In the genomic region with DNA sequence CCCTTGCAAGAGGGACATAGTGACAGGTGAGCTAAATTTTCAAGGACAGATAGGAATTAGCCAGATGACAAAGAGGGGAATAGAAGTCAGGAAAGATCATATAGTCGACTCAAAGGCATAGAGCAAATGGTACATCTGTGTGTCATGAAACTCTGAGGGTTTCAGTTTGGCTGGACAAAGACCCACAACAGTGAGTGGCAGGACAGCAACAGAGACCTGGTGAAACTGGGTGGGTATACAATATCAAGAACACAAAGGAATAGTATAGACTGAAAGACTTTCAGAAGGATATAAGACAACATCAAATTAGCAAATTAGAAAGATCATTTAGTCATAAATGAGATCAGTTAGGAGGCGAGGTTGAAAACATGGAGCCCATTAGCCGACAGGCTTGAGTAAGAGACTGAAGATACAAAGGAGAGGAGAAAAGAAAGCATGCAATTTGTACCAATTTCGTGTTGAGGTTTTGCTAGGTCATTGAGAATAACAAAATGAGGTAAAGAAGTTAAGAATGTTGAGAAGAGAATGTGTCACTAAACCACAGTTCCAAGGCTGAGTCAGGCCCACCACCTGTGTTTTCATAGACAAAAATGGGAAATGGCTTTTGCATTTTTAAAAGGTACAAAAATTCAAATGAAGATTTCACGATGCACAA, we compare ENCODE assay signal across 14 cellular contexts.
DNase-seq lines count a peak whose midpoint lies in the region; ATAC-seq, FAIRE-seq and TF ChIP-seq lines count a peak whose summit lies in the region.
"Had no signal": no experiment of that assay in that cellular context is flagged by ENCODE, and none has a peak within 500 bp of the region (broad histone marks: within the 10 kb centered on the region; RNA-seq: fewer than 3 reads in every experiment).

No MANE protein-coding gene starts in this region.

- no peak for ATAC-seq in natural killer cell treated with Interleukin-12 subunit alpha and Interleukin-12 subunit beta and Interleukin-15 and Interleukin-18, amount 100 ng/mL, for 72 hours
- ATAC-seq in HG02981 (IDR thresholded peaks at IDR 0.05; ENCODE audit: unreplicated experiment), result no peak
- no peak for ATAC-seq in GM18519 (IDR thresholded peaks at IDR 0.05; ENCODE audit: low FRiP score, unreplicated experiment)

- no peak overlapping the region for H4K91ac ChIP-seq in mesenchymal stem cell (ENCODE audit: low read length)

- no peaks in the 10 kb centered on the region for H3K4me1 Mint-ChIP-seq in natural killer cell treated with Interleukin-12 subunit alpha and Interleukin-12 subunit beta and Interleukin-15 and Interleukin-18, amount 100 ng/mL, for 72 hours (ENCODE audit: low read depth in 2 of 2)
- H3K4me1 Mint-ChIP-seq: CD8-positive, alpha-beta memory T cell; immature natural killer cell had no signal

- FAIRE-seq in H54 (lab: Jason Lieb, UNC), result peak; percentile 81

- no peak overlapping the region for H2BK120ac ChIP-seq in mesenchymal stem cell (ENCODE audit: low read depth, low read length)

- H3K36me3 Mint-ChIP-seq in natural killer cell treated with Interleukin-12 subunit alpha and Interleukin-12 subunit beta and Interleukin-15 and Interleukin-18, amount 100 ng/mL, for 72 hours, result no peaks in the 10 kb centered on the region
- H3K36me3 Mint-ChIP-seq: immature natural killer cell had no signal

- no peaks in the 10 kb centered on the region for H3K36me3 ChIP-seq in BJ (ENCODE audit: control insufficient read depth, insufficient read depth, low read length)
- H3K36me3 ChIP-seq in adipocyte (ENCODE audit: control insufficient read depth, insufficient read depth, low read length, severe bottlenecking), result no peaks in the 10 kb centered on the region
- no peaks in the 10 kb centered on the region for H3K36me3 ChIP-seq in mesenchymal stem cell (ENCODE audit: control insufficient read depth in 1 of 2, insufficient read depth in 2 of 2, low read depth in 1 of 2, low read length in 2 of 2)

- no peak overlapping the region for H3K27ac Mint-ChIP-seq in natural killer cell treated with Interleukin-12 subunit alpha and Interleukin-12 subunit beta and Interleukin-15 and Interleukin-18, amount 100 ng/mL, for 72 hours
- H3K27ac Mint-ChIP-seq: activated naive CD8-positive, alpha-beta T cell; CD8-positive, alpha-beta memory T cell; immature natural killer cell; T-helper 1 cell treated with Interleukin-12 subunit alpha and Interleukin-12 subunit beta and Interleukin-4 antibody, amounts not matched to agents 30 μg/mL and 1 μg/mL, for 36 hours had no signal

- no peak overlapping the region for H2AFZ ChIP-seq in mesenchymal stem cell (ENCODE audit: low read depth, low read length)

- H3K18ac ChIP-seq in mesenchymal stem cell (ENCODE audit: low read depth in 1 of 2, low read length in 2 of 2), result no peak overlapping the region

- peak; percentile 54 for DNase-seq in BJ (ENCODE audit: low read depth)
- peak; percentile 19 for DNase-seq in H54 (ENCODE audit: insufficient read length, low spot score)
- peak; percentile 34 for DNase-seq in adipocyte (ENCODE audit: low read depth)
- DNase-seq in mesenchymal stem cell, result peak; percentile 21
- no peak for DNase-seq in natural killer cell treated with Interleukin-12 subunit alpha and Interleukin-12 subunit beta and Interleukin-15 and Interleukin-18, amount 100 ng/mL, for 72 hours (ENCODE audit: low spot score)
- DNase-seq in activated naive CD4-positive, alpha-beta T cell treated with Interleukin-2 at 50 U/mL for 16 hours, result no peak
- DNase-seq: activated CD4-positive, alpha-beta T cell treated with anti-CD3 and anti-CD28 coated beads, Interleukin-2, amount 50 U/mL, for 4 hours; CD8-positive, alpha-beta memory T cell; immature natural killer cell; retina had no signal

- peak overlapping the region; percentile 9 for H3K27ac ChIP-seq in mesenchymal stem cell (ENCODE audit: low read length, poor library complexity, severe bottlenecking)

- no peak overlapping the region for H3K4ac ChIP-seq in mesenchymal stem cell (ENCODE audit: low read depth in 1 of 2, low read length in 2 of 2)

- POLR2A ChIA-PET in BJ (lab: Charles Lee), result no interaction called here

- no peak overlapping the region for H2BK12ac ChIP-seq in mesenchymal stem cell (ENCODE audit: low read length in 2 of 2)

- H3K9me3 ChIP-seq in adipocyte (ENCODE audit: control insufficient read depth, low read length), result no peaks in the 10 kb centered on the region
- no peaks in the 10 kb centered on the region for H3K9me3 ChIP-seq in mesenchymal stem cell (ENCODE audit: control insufficient read depth, low read length)

- H3K9me3 Mint-ChIP-seq in natural killer cell treated with Interleukin-12 subunit alpha and Interleukin-12 subunit beta and Interleukin-15 and Interleukin-18, amount 100 ng/mL, for 72 hours, result no peaks in the 10 kb centered on the region
- H3K9me3 Mint-ChIP-seq: CD8-positive, alpha-beta memory T cell; immature natural killer cell; T-helper 1 cell treated with Interleukin-12 subunit alpha and Interleukin-12 subunit beta and Interleukin-4 antibody, amounts not matched to agents 30 μg/mL and 1 μg/mL, for 36 hours had no signal

- H4K8ac ChIP-seq in mesenchymal stem cell (ENCODE audit: low read length), result no peak overlapping the region

- H2AK5ac ChIP-seq in mesenchymal stem cell (ENCODE audit: low read length, severe bottlenecking), result peak overlapping the region; percentile 11

- no peaks in the 10 kb centered on the region for H3K79me1 ChIP-seq in mesenchymal stem cell (replicated peaks; ENCODE audit: low read length, poor library complexity, severe bottlenecking)

- no peak overlapping the region for H3K4me3 ChIP-seq in BJ (ENCODE audit: low read depth, low read length)
- no peak overlapping the region for H3K4me3 ChIP-seq in adipocyte (ENCODE audit: low read length)
- H3K4me3 ChIP-seq in mesenchymal stem cell (ENCODE audit: insufficient read depth in 1 of 2, low read depth in 1 of 2, low read length in 2 of 2), result no peak overlapping the region

- no peak overlapping the region for H3K4me3 Mint-ChIP-seq in natural killer cell treated with Interleukin-12 subunit alpha and Interleukin-12 subunit beta and Interleukin-15 and Interleukin-18, amount 100 ng/mL, for 72 hours
- H3K4me3 Mint-ChIP-seq: activated naive CD8-positive, alpha-beta T cell; CD8-positive, alpha-beta memory T cell; immature natural killer cell; T-helper 1 cell treated with Interleukin-12 subunit alpha and Interleukin-12 subunit beta and Interleukin-4 antibody, amounts not matched to agents 30 μg/mL and 1 μg/mL, for 36 hours had no signal

- WGBS in mesenchymal stem cell, result 75% methylated on average over 4 of the region's 5 CpGs

- H3K4me2 ChIP-seq in mesenchymal stem cell (ENCODE audit: low read length, poor library complexity, severe bottlenecking), result no peak overlapping the region

- H2BK5ac ChIP-seq in mesenchymal stem cell (ENCODE audit: low read depth, low read length, poor library complexity, severe bottlenecking), result no peak overlapping the region

- no peak for TF ChIP-seq POLR2A in H54 (IDR thresholded peaks at IDR 0.05; ENCODE audit: low read depth, low read length)

- H3K27me3 Mint-ChIP-seq in natural killer cell treated with Interleukin-12 subunit alpha and Interleukin-12 subunit beta and Interleukin-15 and Interleukin-18, amount 100 ng/mL, for 72 hours, result peaks cover 8 to 15% of the 10 kb centered on the region in 2 donors

- H3K23ac ChIP-seq in mesenchymal stem cell (ENCODE audit: low read length in 2 of 2), result no peak overlapping the region

- H3K9ac ChIP-seq in adipocyte (ENCODE audit: low read length) (no peak overlapping the region), mesenchymal stem cell (ENCODE audit: low read length) (no peak overlapping the region)

- H3K14ac ChIP-seq in mesenchymal stem cell (ENCODE audit: low read length in 2 of 2), result no peak overlapping the region

- CTCF ChIA-PET in BJ (lab: Yijun Ruan, JAX), result interaction anchor here (0.7 kb wide), 1 partner anchor 51 kb away, joined by 4 read pairs; no protein-coding TSS in a partner anchor

- no peak overlapping the region for H2BK15ac ChIP-seq in mesenchymal stem cell (ENCODE audit: low read depth, poor library complexity, severe bottlenecking)

- no peak for TF ChIP-seq CTCF in BJ (IDR thresholded peaks at IDR 0.05; ENCODE audit: insufficient read depth, low read depth, low read length)

- H3K4me1 ChIP-seq in adipocyte (ENCODE audit: control insufficient read depth, insufficient read depth, low read length) (no peaks in the 10 kb centered on the region), mesenchymal stem cell (ENCODE audit: control insufficient read depth, insufficient read depth, low read depth, low read length) (no peaks in the 10 kb centered on the region)

- no peaks in the 10 kb centered on the region for H3K27me3 ChIP-seq in BJ (ENCODE audit: control insufficient read depth, insufficient read depth, low read length)
- H3K27me3 ChIP-seq in adipocyte (replicated peaks; ENCODE audit: control insufficient read depth, insufficient read depth, low read length), result no peaks in the 10 kb centered on the region
- no peaks in the 10 kb centered on the region for H3K27me3 ChIP-seq in mesenchymal stem cell (ENCODE audit: control insufficient read depth in 1 of 2, insufficient read depth in 1 of 2, low read length in 2 of 2)

Comparison
In these comparisons a context has a peak if more than half of its experiments do, and no peak if none do; other contexts are left out.
1. DNase-seq: peak in BJ (single experiment), H54 (single experiment), adipocyte (single experiment) and mesenchymal stem cell (single experiment); none in natural killer cell treated with Interleukin-12 subunit alpha and Interleukin-12 subunit beta and Interleukin-15 and Interleukin-18, amount 100 ng/mL, for 72 hours (single experiment) and activated naive CD4-positive, alpha-beta T cell treated with Interleukin-2 at 50 U/mL for 16 hours (single experiment).